7 cellular contexts compared by ENCODE assay signal in the genomic region with DNA sequence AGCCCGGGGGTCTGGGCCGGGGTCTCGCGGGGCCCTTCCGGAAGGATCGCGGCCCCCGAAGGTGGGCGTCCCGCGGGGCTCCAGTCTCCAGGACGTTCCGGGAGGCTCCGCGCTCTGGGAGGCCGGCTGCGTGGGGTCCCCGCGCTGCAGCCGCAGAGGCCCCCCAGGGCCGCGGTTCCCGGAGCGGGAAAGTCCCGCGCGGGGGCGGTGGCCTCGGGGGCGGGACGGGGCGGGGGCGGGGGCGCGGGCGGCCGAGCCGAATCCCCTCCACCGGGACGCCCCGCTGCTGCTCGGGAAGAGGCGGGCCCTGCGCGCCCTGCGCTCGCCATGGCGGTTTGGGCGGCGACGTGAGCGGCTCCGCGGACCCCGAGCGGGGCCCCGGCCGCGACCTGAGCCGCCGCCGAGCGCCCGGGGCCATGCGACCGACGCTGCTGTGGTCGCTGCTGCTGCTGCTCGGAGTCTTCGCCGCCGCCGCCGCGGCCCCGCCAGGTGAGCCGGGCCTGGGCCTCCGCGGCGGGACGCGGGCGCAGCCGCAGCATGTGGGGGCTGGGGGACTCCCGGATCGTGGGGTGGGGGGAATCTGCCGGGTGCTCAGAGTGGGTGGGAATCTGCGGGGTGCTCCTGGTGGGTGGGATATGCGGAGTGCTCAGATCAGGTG. TPM values are rescaled to one million over a fixed set of nuclear protein-coding genes. Genes with fewer than 3 reads are reported as not detected.
DNase-seq lines count a peak whose midpoint lies in the region; ATAC-seq, FAIRE-seq and TF ChIP-seq lines count a peak whose summit lies in the region.

A gene with protein sequence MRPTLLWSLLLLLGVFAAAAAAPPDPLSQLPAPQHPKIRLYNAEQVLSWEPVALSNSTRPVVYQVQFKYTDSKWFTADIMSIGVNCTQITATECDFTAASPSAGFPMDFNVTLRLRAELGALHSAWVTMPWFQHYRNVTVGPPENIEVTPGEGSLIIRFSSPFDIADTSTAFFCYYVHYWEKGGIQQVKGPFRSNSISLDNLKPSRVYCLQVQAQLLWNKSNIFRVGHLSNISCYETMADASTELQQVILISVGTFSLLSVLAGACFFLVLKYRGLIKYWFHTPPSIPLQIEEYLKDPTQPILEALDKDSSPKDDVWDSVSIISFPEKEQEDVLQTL (plus strand): TSS at position 286 of the 658 bp plus-strand sequence. CDS start 131 bp downstream, at position 417.

- TF ChIP-seq CTCF in WI38 (IDR thresholded peaks at IDR 0.05; ENCODE audit: low read depth, low read length), result no peak
- TF ChIP-seq CTCF in left lung (IDR thresholded peaks at IDR 0.05), result no peak

- ATAC-seq in HG03354 (IDR thresholded peaks at IDR 0.05; ENCODE audit: poor library complexity, severe bottlenecking, unreplicated experiment) (peak; percentile 42), left lung (peak; percentile 50)

- H3K4me3 ChIP-seq in WI38 (ENCODE audit: low read depth, low read length) (peak within 1 kb of the TSS; percentile 83), left lung (peak within 1 kb of the TSS; percentile 70 to 78)

- peak; percentile 66 for DNase-seq in GM12892 (ENCODE audit: insufficient read length)
- DNase-seq in dermis blood vessel endothelial cell, result peak; percentile 47
- DNase-seq in left lung, result peak; percentile 58 to 92
- peak; percentile 39 for DNase-seq in stimulated activated CD8-positive, alpha-beta memory T cell treated with anti-CD3 and anti-CD28 coated beads, Interleukin-4, amount 100 ng/mL, for 48 hours
- DNase-seq in foreskin melanocyte, result no peak

- FAIRE-seq in GM12892 (lab: Jason Lieb, UNC), result no peak

- no peaks in the 10 kb centered on the region for H3K27me3 ChIP-seq in left lung

- TF ChIP-seq POLR2A in GM12892 (IDR thresholded peaks at IDR 0.05; ENCODE audit: low read depth, low read length), result no peak; the same call in 1 of the 2 replicates

- intact Hi-C loops in left lung (cut with DNase I), result no loop called here

- peaks cover 0 to 15% of the 10 kb centered on the region in 2 donors for H3K36me3 ChIP-seq in left lung

- H3K9me3 ChIP-seq in left lung, result no peaks in the 10 kb centered on the region

- peak within 1 kb of the TSS; percentile 96 to 99 for H3K27ac ChIP-seq in left lung

- peaks cover 15 to 65% of the 10 kb centered on the region in 2 donors for H3K4me1 ChIP-seq in left lung

RNA-seq across cellular contexts. Expression of the gene that starts here (rescaled TPM):
- polyA plus RNA-seq in GM12892 (2012; ENCODE audit: missing spikeins), result 69.9 TPM
- total RNA-seq in dermis blood vessel endothelial cell (51.3 and 64.2 TPM in 2 replicates), left lung (100 to 1,000 TPM in 1 of 2 donors, 10 to 100 TPM in 1; 90.8 to 116 TPM)
